22 cellular contexts compared by ENCODE assay signal in genomic region chr2:64514018-64514417, GRCh38.
"Had no signal": no experiment of that assay in that cellular context is flagged by ENCODE, and none has a peak within 500 bp of the region (broad histone marks: within the 10 kb centered on the region; RNA-seq: fewer than 3 reads in every experiment).

No MANE protein-coding gene starts in this region.

- H3K27ac ChIP-seq: colonic mucosa, gastrocnemius medialis, parathyroid adenoma, transverse colon, uterus had no signal

- ATAC-seq: gastrocnemius medialis; sciatic nerve; stimulated activated naive B cell treated with anti-CD40 and anti-IgM and Interleukin-4, amounts not matched to agents 10 μg/mL and 1 μg/mL and 100 μg/mL, for 72 hours had no signal

- H3K36me3 ChIP-seq: colonic mucosa, gastrocnemius medialis, transverse colon, uterus had no signal

- H3K27me3 ChIP-seq: colonic mucosa, gastrocnemius medialis, transverse colon, uterus had no signal

- DNase-seq: activated CD4-positive, alpha-beta memory T cell treated with anti-CD3 and anti-CD28 coated beads, Interleukin-2, amount 10 ng/mL, durations not matched to agents 7 days and 5 days; activated CD4-positive, alpha-beta T cell treated with anti-CD3 and anti-CD28 coated beads for 48 hours; activated CD4-positive, CD25-positive, alpha-beta regulatory T cell; activated gamma-delta T cell treated with Interleukin-2 at 50 U/mL for 16 hours; aorta; colonic mucosa; endodermal cell; erythroblast; gastrocnemius medialis; hippocampal formation; mesendoderm; naive B cell; nucleus accumbens; stimulated activated CD4-positive, alpha-beta T cell treated with anti-CD3 and anti-CD28 coated beads, Interleukin-2, amount 100 ng/mL, for 48 hours; stimulated activated CD8-positive, alpha-beta memory T cell treated with anti-CD3 and anti-CD28 coated beads, Interleukin-4, amount 100 ng/mL, for 48 hours; stimulated activated naive B cell treated with anti-CD40 and anti-IgM and Interleukin-4, amounts not matched to agents 10 μg/mL and 1 μg/mL and 100 μg/mL, for 72 hours; T-helper 9 cell; transverse colon; uterus had no signal

- H3K4me1 ChIP-seq: colonic mucosa, gastrocnemius medialis, parathyroid adenoma, transverse colon, uterus had no signal

- H3K9me3 ChIP-seq: colonic mucosa, gastrocnemius medialis, transverse colon, uterus had no signal

- H3K4me3 ChIP-seq: colonic mucosa, gastrocnemius medialis, smooth muscle cell, transverse colon, uterus had no signal
